In the genomic region with DNA sequence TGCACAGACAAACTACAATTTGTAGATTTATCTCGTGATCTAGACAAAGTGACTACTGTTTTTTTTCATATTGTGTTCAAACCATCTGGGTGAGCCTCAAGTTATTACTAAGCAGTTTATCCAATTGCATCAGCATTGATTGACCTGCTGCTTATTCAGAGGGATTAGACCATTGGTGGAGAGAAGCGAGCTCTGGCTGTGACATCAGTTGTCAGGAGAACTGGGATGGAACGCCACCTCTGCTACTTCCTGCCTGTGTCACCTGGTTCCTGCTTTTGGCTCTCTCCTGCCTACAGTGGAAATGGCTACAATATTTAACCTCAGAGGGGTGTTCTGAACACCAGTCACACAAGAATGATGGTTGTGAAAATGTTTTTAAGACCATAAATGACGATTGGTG, we compare ENCODE assay signal across 24 cellular contexts. TPM values are rescaled to one million over a fixed set of nuclear protein-coding genes. Genes with fewer than 3 reads are reported as not detected.
A peak's percentile ranks its signal among the peaks of the same experiment; 100 is the strongest.
DNase-seq lines count a peak whose midpoint lies in the region; ATAC-seq, FAIRE-seq and TF ChIP-seq lines count a peak whose summit lies in the region.
"Had no signal": no experiment of that assay in that cellular context is flagged by ENCODE, and none has a peak within 500 bp of the region (broad histone marks: within the 10 kb centered on the region; RNA-seq: fewer than 3 reads in every experiment).

No MANE protein-coding gene starts in this region.

- H3K79me1 ChIP-seq in H1 (ENCODE audit: low read depth, low read length), result no peaks in the 10 kb centered on the region

- DNase-seq in CD1c-positive myeloid dendritic cell (ENCODE audit: extremely low spot score) (peak; percentile 17), NCI-H82 (lab: John Stamatoyannopoulos, UW) (peak; percentile 76), H1 (ENCODE audit: low read depth in 1 of 2, low spot score in 2 of 2) (peak in 1 of 2 experiments; percentile 17), NCI-H187 (lab: John Stamatoyannopoulos, UW) (no peak), omental fat pad (ENCODE audit: low spot score) (no peak), PC-9 (no peak), iPS-NIHi11 (ENCODE audit: low spot score) (no peak)
- DNase-seq: activated CD8-positive, alpha-beta T cell treated with anti-CD3 and anti-CD28 coated beads for 36 hours; activated effector memory CD4-positive, alpha-beta T cell treated with Interleukin-2 at 50 U/mL for 16 hours; activated naive CD8-positive, alpha-beta T cell treated with anti-CD3 and anti-CD28 coated beads, Interleukin-2, amount 50 U/mL, for 24 hours; activated T-cell treated with anti-CD3 and anti-CD28 coated beads for 4 hours; DMS 273 treated with DMSO at 0.1 percent for 48 hours; MG63; NCI-H1436; NCI-H524; sigmoid colon; stimulated activated CD4-positive, alpha-beta T cell treated with anti-CD3 and anti-CD28 coated beads, Interleukin-15, amount 100 ng/mL, for 24 hours; stomach; SW 1271; tibial artery had no signal

- H4K20me1 ChIP-seq in H1 (replicated peaks in 1 of 2; ENCODE audit: control insufficient read depth in 1 of 2, insufficient read depth in 2 of 2, low read length in 2 of 2) (peaks cover 0 to 6% of the 10 kb centered on the region in 2 experiments), PC-9 (ENCODE audit: insufficient read depth) (no peaks in the 10 kb centered on the region)

- H3K4ac ChIP-seq in H1 (replicated peaks; ENCODE audit: insufficient read length, low read depth, low read length), result no peak overlapping the region

- TF ChIP-seq EP300 in H1 (IDR thresholded peaks at IDR 0.05; ENCODE audit: borderline replicate concordance in 1 of 2, low read depth in 2 of 2, low read length in 2 of 2), result no peak

- H3K4me2 ChIP-seq in H1 (ENCODE audit: insufficient read depth in 1 of 2, low read depth in 2 of 2, low read length in 2 of 2), result no peak overlapping the region
- no peak overlapping the region for H3K4me2 ChIP-seq in PC-9

- H2BK5ac ChIP-seq in H1 (ENCODE audit: low read depth, low read length), result no peak overlapping the region

- CTCF ChIA-PET in H1 (lab: Charles Lee; ENCODE audit: partially characterized antibody), result interaction anchor here (0.6 to 4.3 kb wide), 2 partner anchors 9 to 12 kb away, joined by 3 to 11 read pairs; a partner anchor contains a TSS
- CTCF ChIA-PET in PC-9 (lab: Charles Lee), result no interaction called here

- H3K56ac ChIP-seq in H1 (replicated peaks; ENCODE audit: insufficient read length, low read depth, low read length), result no peak overlapping the region

- peaks cover 0 to under 1% (median 0%) of the 10 kb centered on the region in 4 experiments; a peak in 1 of 8 replicates for H3K36me3 ChIP-seq in H1 (ENCODE audit: control insufficient read depth in 2 of 4, insufficient read depth in 4 of 4, low read length in 3 of 4)
- H3K36me3 ChIP-seq in PC-9 (ENCODE audit: low read depth), result no peaks in the 10 kb centered on the region
- H3K36me3 ChIP-seq: MG63, sigmoid colon had no signal

- H3K27ac ChIP-seq in H1 (ENCODE audit: low read depth, low read length) (no peak overlapping the region), PC-9 (no peak overlapping the region)
- H3K27ac ChIP-seq: sigmoid colon, stomach, tibial artery had no signal

- H3K23ac ChIP-seq in H1 (ENCODE audit: insufficient read length), result no peak overlapping the region

- H3K79me2 ChIP-seq in H1 (ENCODE audit: control insufficient read depth in 1 of 2, insufficient read depth in 2 of 2, low read length in 2 of 2) (no peaks in the 10 kb centered on the region), PC-9 (ENCODE audit: low read depth) (no peaks in the 10 kb centered on the region)

- FAIRE-seq in H1 (lab: Jason Lieb, UNC), result no peak
- FAIRE-seq: endothelial cell of umbilical vein, H54 had no signal

- no peak overlapping the region for H3K9ac ChIP-seq in H1 (replicated peaks in 1 of 4; ENCODE audit: extremely low read depth in 1 of 4, low read depth in 3 of 4, low read length in 3 of 4)

- peaks cover 11 to 25% (median 19%) of the 10 kb centered on the region in 4 experiments for H3K27me3 ChIP-seq in H1 (replicated peaks in 1 of 4; ENCODE audit: control insufficient read depth in 3 of 4, extremely low read depth in 1 of 4, insufficient read depth in 3 of 4, low read length in 3 of 4)
- H3K27me3 ChIP-seq in PC-9 (ENCODE audit: insufficient read depth, low read depth), result no peaks in the 10 kb centered on the region
- H3K27me3 ChIP-seq: sigmoid colon, tibial artery had no signal

- H4K8ac ChIP-seq in H1 (ENCODE audit: extremely low read depth, insufficient read depth, low read length), result no peak overlapping the region

- peak; percentile 32 for ATAC-seq in GM19468 (IDR thresholded peaks at IDR 0.05; ENCODE audit: extremely low read depth, unreplicated experiment)
- ATAC-seq in omental fat pad (ENCODE audit: low FRiP score), result no peak
- ATAC-seq: activated CD8-positive, alpha-beta T cell treated with anti-CD3 and anti-CD28 coated beads for 36 hours; activated naive CD8-positive, alpha-beta T cell treated with anti-CD3 and anti-CD28 coated beads, Interleukin-2, amount 50 U/mL, for 24 hours; Right ventricle myocardium inferior had no signal

- POLR2A ChIA-PET in H1 (lab: Charles Lee; ENCODE audit: partially characterized antibody), result interaction anchor here (1.0 to 1.8 kb wide), 2 partner anchors 9 to 15 kb away, joined by 4 to 6 read pairs; no protein-coding TSS in a partner anchor
- POLR2A ChIA-PET in PC-9 (lab: Charles Lee; ENCODE audit: unreplicated experiment), result no interaction called here

- no peak overlapping the region for H4K5ac ChIP-seq in H1 (ENCODE audit: insufficient read length, low read depth, low read length)

- H2BK15ac ChIP-seq in H1 (ENCODE audit: low read length), result no peak overlapping the region

- no peaks in the 10 kb centered on the region for H3K9me3 ChIP-seq in H1 (ENCODE audit: insufficient read depth in 2 of 2, low read depth in 1 of 2, low read length in 1 of 2)
- no peaks in the 10 kb centered on the region for H3K9me3 ChIP-seq in PC-9 (ENCODE audit: insufficient read depth, low read depth)
- H3K9me3 ChIP-seq: MG63, sigmoid colon, stomach, tibial artery had no signal

- no peak overlapping the region for H2BK20ac ChIP-seq in H1 (ENCODE audit: low read length)

- H4K91ac ChIP-seq in H1 (replicated peaks; ENCODE audit: insufficient read length, low read length), result no peak overlapping the region

- BruUV-seq in PC-9 (replicated peaks; lab: Mats Ljungman, UMichigan), result no TSS peak

- no peak overlapping the region for H2BK12ac ChIP-seq in H1 (ENCODE audit: low read depth, low read length)

- intact Hi-C loops in PC-9 (cut with micrococcal nuclease; ENCODE audit: unreplicated experiment), result no loop called here

- H3K14ac ChIP-seq in H1 (ENCODE audit: insufficient read length), result no peak overlapping the region

- 88% methylated on average over 4 of the region's 4 CpGs; no CpG with 5 or more reads in 1 of the 2 experiments for WGBS in H1 (ENCODE audit: extremely low coverage in 1 of 2, insufficient coverage in 1 of 2, insufficient read length in 1 of 2, insufficient replicate concordance in 2 of 2, low coverage in 1 of 2, low lambda C conversion rate in 2 of 2, missing lambda C conversion rate in 1 of 2), 2 experiments

- H2AFZ ChIP-seq in H1 (ENCODE audit: low read length) (no peak overlapping the region), PC-9 (no peak overlapping the region)

- no peaks in the 10 kb centered on the region for H3K9me2 ChIP-seq in PC-9 (ENCODE audit: insufficient read depth)

- H3K4me1 ChIP-seq in H1 (replicated peaks in 1 of 4; ENCODE audit: control insufficient read depth in 3 of 4, insufficient read depth in 4 of 4, low read length in 3 of 4), result peaks cover 0 to 6% (median 3%) of the 10 kb centered on the region in 4 experiments; a peak in 3 of 7 replicates
- H3K4me1 ChIP-seq in PC-9 (replicated peaks; ENCODE audit: insufficient read depth), result no peaks in the 10 kb centered on the region
- H3K4me1 ChIP-seq: sigmoid colon, tibial artery had no signal

- TF ChIP-seq POLR2A in H1 (IDR thresholded peaks at IDR 0.05; ENCODE audit: control extremely low read depth in 1 of 2, low read depth in 2 of 2, low read length in 2 of 2), result no peak

- no peak overlapping the region for H2BK120ac ChIP-seq in H1 (replicated peaks; ENCODE audit: low read depth, low read length)

- no peak for TF ChIP-seq RAD21 in H1 (IDR thresholded peaks at IDR 0.05 in 1 of 2, conservative IDR thresholded peaks at IDR 0.05 in 1 of 2; ENCODE audit: low read depth in 2 of 2, low read length in 2 of 2)

- H2AK5ac ChIP-seq in H1 (ENCODE audit: low read depth, low read length), result no peak overlapping the region

- no peaks in the 10 kb centered on the region for H3F3A ChIP-seq in PC-9 (ENCODE audit: insufficient read depth, low read depth)

- TF ChIP-seq CTCF in H1 (IDR thresholded peaks at IDR 0.05; ENCODE audit: control extremely low read depth in 1 of 3, insufficient read depth in 1 of 3, low read depth in 1 of 3, low read length in 3 of 3), result no peak
- TF ChIP-seq CTCF in omental fat pad (IDR thresholded peaks at IDR 0.05), result no peak
- TF ChIP-seq CTCF in PC-9 (conservative IDR thresholded peaks at IDR 0.05), result no peak

- H3K4me3 ChIP-seq in H1 (ENCODE audit: extremely low read depth in 1 of 4, insufficient read depth in 2 of 4, low read depth in 3 of 4, low read length in 4 of 4) (no peak overlapping the region), PC-9 (no peak overlapping the region)
- H3K4me3 ChIP-seq: MG63, sigmoid colon, stomach, tibial artery had no signal

- H3K18ac ChIP-seq in H1 (ENCODE audit: extremely low read depth, low read length), result no peak overlapping the region

- peaks cover 3% of the 10 kb centered on the region for H3K23me2 ChIP-seq in H1 (ENCODE audit: low read depth, low read length)

TF ChIP-seq in H1, 55 proteins besides CTCF, POLR2A, EP300 and RAD21:
- no peak for TF ChIP-seq RXRA (IDR thresholded peaks at IDR 0.05; ENCODE audit: insufficient read depth, low read depth, low read length)
- no peak for TF ChIP-seq FOSL1 (IDR thresholded peaks at IDR 0.05; ENCODE audit: insufficient read depth, low read depth, low read length)
- TF ChIP-seq RFX5 (IDR thresholded peaks at IDR 0.05; ENCODE audit: borderline replicate concordance, low read depth, low read length), result peak; percentile 77
- TF ChIP-seq HDAC2 (IDR thresholded peaks at IDR 0.05; ENCODE audit: borderline replicate concordance in 1 of 2, low read depth in 2 of 2, low read length in 2 of 2), result no peak
- no peak for TF ChIP-seq POU5F1 (IDR thresholded peaks at IDR 0.05; ENCODE audit: low read depth, low read length)

RNA-seq across cellular contexts. Expression of a gene that starts 12.1 kb away (rescaled TPM):
- 0.23 and 0.30 TPM in 2 replicates for total RNA-seq in H1 (2021; fragmentation: NEBNext Ultra II Directional; extraction: Animal tissue kit (Norgen Biotek cat#: 25700))
- 0.05 and 0.06 TPM in 2 replicates for polyA plus RNA-seq in H1 (2011; rRNA removed)
- polyA plus RNA-seq in H1 (2011; cell fraction: cytosol; rRNA removed), result 0.05 TPM
- 0.23 TPM for polyA plus RNA-seq in H1 (2011; cell fraction: nucleus; rRNA removed)
- polyA plus RNA-seq in H1 (2012, experiment 1 of 2), result 0.04 to 0.11 TPM (median 0.07 TPM) in 4 replicates
- polyA plus RNA-seq in H1 (2012, experiment 2 of 2), result 0.04 TPM
- polyA plus RNA-seq in H1 (2013, experiment 1 of 2), result 0.14 TPM
- 0.13 TPM for polyA plus RNA-seq in H1 (2013, experiment 2 of 2)
- 0.16 TPM in 1 of 2 replicates, not detected in the other for polyA minus RNA-seq in H1 (2011; rRNA and poly(A)+ RNA removed)
- polyA minus RNA-seq in H1 (2011; cell fraction: cytosol; rRNA and poly(A)+ RNA removed), result 0.29 TPM
- polyA minus RNA-seq in H1 (2011; cell fraction: nucleus; rRNA and poly(A)+ RNA removed), result 0.30 TPM
- total RNA-seq in omental fat pad, result 100 to 1,000 TPM in 1 of 4 donors, 10 to 100 TPM in 3; 12.4 to 216 (median 26.3) TPM
- total RNA-seq in PC-9 (2021), result not detected in 2 replicates

Comparison
In these comparisons a context has a peak if more than half of its experiments do, and no peak if none do; other contexts are left out.
1. DNase-seq: peak in CD1c-positive myeloid dendritic cell (single experiment) and NCI-H82 (single experiment); none in NCI-H187 (0 of 2), omental fat pad (single experiment), PC-9 (0 of 2) and iPS-NIHi11 (single experiment).
2. RNA of a gene that starts 12.1 kb away (total RNA-seq): 12.4 to 216 TPM in omental fat pad; 0.23 to 0.30 TPM in H1 and not detected in PC-9; every median in the first group is over 10 times any median in the second.